9 cellular contexts compared by ENCODE assay signal in the genomic region with DNA sequence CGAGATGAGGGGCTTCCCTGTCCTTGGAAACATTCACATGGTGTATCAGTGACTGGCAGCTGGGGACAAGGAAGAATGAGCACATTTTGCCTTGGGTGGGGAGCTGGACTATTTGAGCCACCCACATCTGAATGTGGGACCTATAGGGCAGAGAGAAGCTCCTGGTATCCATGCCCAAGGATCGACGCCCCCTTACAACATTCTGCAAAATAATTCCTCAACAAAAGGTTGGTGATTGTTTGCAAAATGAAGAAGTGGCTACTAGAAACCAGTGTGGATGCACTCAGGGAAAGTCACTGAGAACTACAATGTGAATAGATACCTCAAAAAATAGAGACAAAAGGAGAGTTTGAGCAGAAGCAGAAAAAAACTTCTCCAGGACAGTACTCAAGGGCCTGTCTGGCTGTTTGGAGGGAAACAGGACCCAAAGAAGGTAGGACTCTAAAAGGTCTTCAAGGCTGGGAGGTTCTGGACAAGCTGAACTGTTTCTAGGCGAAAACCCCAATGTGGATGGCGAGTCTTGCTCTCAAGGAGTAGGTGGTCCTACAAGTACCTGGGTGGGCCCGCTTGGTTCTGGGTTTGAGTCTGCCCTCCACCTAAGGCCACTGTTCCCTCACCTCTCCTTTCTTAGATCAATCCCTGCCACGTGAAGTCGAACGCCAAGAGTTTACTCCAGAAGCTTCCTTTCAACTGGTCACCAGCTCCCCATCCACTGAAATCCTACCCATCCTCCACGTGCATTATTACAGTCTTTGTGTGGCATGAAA.
A peak's percentile ranks its signal among the peaks of the same experiment; 100 is the strongest.
DNase-seq lines count a peak whose midpoint lies in the region; ATAC-seq, FAIRE-seq and TF ChIP-seq lines count a peak whose summit lies in the region.
"Had no signal": no experiment of that assay in that cellular context is flagged by ENCODE, and none has a peak within 500 bp of the region (broad histone marks: within the 10 kb centered on the region; RNA-seq: fewer than 3 reads in every experiment).

No MANE protein-coding gene starts in this region.

- no peaks in the 10 kb centered on the region for H3K9me3 Mint-ChIP-seq in stimulated activated naive CD8-positive, alpha-beta T cell treated with anti-CD3 and anti-CD28 coated beads, Interleukin-15, Interleukin-2, amounts not matched to agents 100 ng/mL and 50 ng/mL, for 24 hours
- H3K9me3 Mint-ChIP-seq in activated naive CD8-positive, alpha-beta T cell treated with anti-CD3 and anti-CD28 coated beads for 36 hours: no peaks in the 10 kb centered on the region
- no peaks in the 10 kb centered on the region for H3K9me3 Mint-ChIP-seq in mesothelial cell of epicardium

- H3K36me3 Mint-ChIP-seq in stimulated activated naive CD8-positive, alpha-beta T cell treated with anti-CD3 and anti-CD28 coated beads, Interleukin-15, Interleukin-2, amounts not matched to agents 100 ng/mL and 50 ng/mL, for 24 hours (ENCODE audit: low read depth): peaks cover 40% of the 10 kb centered on the region
- H3K36me3 Mint-ChIP-seq in activated naive CD8-positive, alpha-beta T cell treated with anti-CD3 and anti-CD28 coated beads for 36 hours: peaks cover 37% of the 10 kb centered on the region
- H3K36me3 Mint-ChIP-seq in mesothelial cell of epicardium: peaks cover 18% of the 10 kb centered on the region

- FAIRE-seq in frontal cortex (lab: Jason Lieb, UNC): no peak

- no peak for TF ChIP-seq CTCF in mesothelial cell of epicardium (IDR thresholded peaks at IDR 0.05; ENCODE audit: unreplicated experiment)

- DNase-seq in stimulated activated naive CD8-positive, alpha-beta T cell treated with anti-CD3 and anti-CD28 coated beads, Interleukin-15, Interleukin-2, amounts not matched to agents 100 U/mL and 50 U/mL, for 24 hours: no peak
- DNase-seq in activated naive CD8-positive, alpha-beta T cell treated with anti-CD3 and anti-CD28 coated beads for 36 hours: no peak
- DNase-seq in mesothelial cell of epicardium (ENCODE audit: low spot score in 2 of 2, unreplicated experiment in 2 of 2) (no peak), frontal cortex (ENCODE audit: low spot score in 2 of 2) (no peak), HuH-7.5 (ENCODE audit: low spot score) (no peak), NCI-H128 (lab: John Stamatoyannopoulos, UW; ENCODE audit: unreplicated experiment) (no peak)
- DNase-seq: effector CD8-positive, alpha-beta T cell had no signal

- peaks cover 3% of the 10 kb centered on the region for H3K27me3 Mint-ChIP-seq in stimulated activated naive CD8-positive, alpha-beta T cell treated with anti-CD3 and anti-CD28 coated beads, Interleukin-15, Interleukin-2, amounts not matched to agents 100 ng/mL and 50 ng/mL, for 24 hours
- no peaks in the 10 kb centered on the region for H3K27me3 Mint-ChIP-seq in activated naive CD8-positive, alpha-beta T cell treated with anti-CD3 and anti-CD28 coated beads for 36 hours
- no peaks in the 10 kb centered on the region for H3K27me3 Mint-ChIP-seq in mesothelial cell of epicardium (ENCODE audit: low read depth)

- peak overlapping the region; percentile 96 for H3K4me3 Mint-ChIP-seq in stimulated activated naive CD8-positive, alpha-beta T cell treated with anti-CD3 and anti-CD28 coated beads, Interleukin-15, Interleukin-2, amounts not matched to agents 100 ng/mL and 50 ng/mL, for 24 hours
- H3K4me3 Mint-ChIP-seq in activated naive CD8-positive, alpha-beta T cell treated with anti-CD3 and anti-CD28 coated beads for 36 hours: peak overlapping the region; percentile 94
- H3K4me3 Mint-ChIP-seq in mesothelial cell of epicardium: peak overlapping the region; percentile 97

- peak overlapping the region; percentile 75 for H3K27ac Mint-ChIP-seq in stimulated activated naive CD8-positive, alpha-beta T cell treated with anti-CD3 and anti-CD28 coated beads, Interleukin-15, Interleukin-2, amounts not matched to agents 100 ng/mL and 50 ng/mL, for 24 hours
- H3K27ac Mint-ChIP-seq in activated naive CD8-positive, alpha-beta T cell treated with anti-CD3 and anti-CD28 coated beads for 36 hours: peak overlapping the region; percentile 83
- peak overlapping the region; percentile 94 for H3K27ac Mint-ChIP-seq in mesothelial cell of epicardium

- ATAC-seq in stimulated activated naive CD8-positive, alpha-beta T cell treated with anti-CD3 and anti-CD28 coated beads, Interleukin-15, Interleukin-2, amounts not matched to agents 100 U/mL and 50 U/mL, for 24 hours: no peak
- ATAC-seq in HG03196 (IDR thresholded peaks at IDR 0.05; ENCODE audit: unreplicated experiment): no peak

- peaks cover 45% of the 10 kb centered on the region for H3K4me1 Mint-ChIP-seq in stimulated activated naive CD8-positive, alpha-beta T cell treated with anti-CD3 and anti-CD28 coated beads, Interleukin-15, Interleukin-2, amounts not matched to agents 100 ng/mL and 50 ng/mL, for 24 hours (ENCODE audit: low read depth)
- H3K4me1 Mint-ChIP-seq in activated naive CD8-positive, alpha-beta T cell treated with anti-CD3 and anti-CD28 coated beads for 36 hours: peaks cover 36% of the 10 kb centered on the region
- H3K4me1 Mint-ChIP-seq in mesothelial cell of epicardium: peaks cover 35% of the 10 kb centered on the region
